8 cellular contexts compared by ENCODE assay signal in genomic region chr5:54419573-54420423, GRCh38. TPM values are rescaled to one million over a fixed set of nuclear protein-coding genes. Genes with fewer than 3 reads are reported as not detected.
A peak's percentile ranks its signal among the peaks of the same experiment; 100 is the strongest.
DNase-seq lines count a peak whose midpoint lies in the region; ATAC-seq and TF ChIP-seq lines count a peak whose summit lies in the region.
"Not testable (repeated sequence)": the region's sequence is repeated elsewhere in the genome, so short reads cannot be mapped to it uniquely, and the experiment has no call there.

No MANE protein-coding gene starts in this region.

- H3K9me2 ChIP-seq in DOHH2 (replicated peaks; ENCODE audit: control insufficient read depth, low read length); HCT116 (ENCODE audit: insufficient read depth): not testable (repeated sequence)

- DNase-seq in HCT116 (ENCODE audit: low read depth, low spot score) (peak; percentile 31), NCI-H1092 treated with DMSO at 0.1 percent for 48 hours (lab: John Stamatoyannopoulos, UW) (peak; percentile 59), Panc1 (ENCODE audit: low read depth, low spot score) (peak; percentile 13), adrenal gland (peak in 5 of 7 donors; percentile 29 to 70 (median 39)), foreskin fibroblast (peak; percentile 28 to 73), mucosa of gallbladder (ENCODE audit: low spot score) (peak; percentile 19)
- not testable (repeated sequence) for DNase-seq in upper lobe of right lung

- not testable (repeated sequence) for H4K20me1 ChIP-seq in DOHH2 (ENCODE audit: control insufficient read depth, insufficient read depth, low read depth, low read length); HCT116 (ENCODE audit: insufficient read depth)

- not testable (repeated sequence) for H3K79me2 ChIP-seq in DOHH2 (ENCODE audit: control insufficient read depth, low read length); HCT116 (ENCODE audit: insufficient read depth, low read length)

- not testable (repeated sequence) for BruUV-seq in HCT116 (replicated peaks; lab: Mats Ljungman, UMichigan); Panc1 (replicated peaks; lab: Mats Ljungman, UMichigan)

- H3K36me3 ChIP-seq in DOHH2 (ENCODE audit: control insufficient read depth, low read length); HCT116 (ENCODE audit: control insufficient read depth in 1 of 2, insufficient read depth in 2 of 2, low read length in 2 of 2); Panc1 (ENCODE audit: control insufficient read depth, insufficient read depth, low read length); adrenal gland (replicated peaks in 1 of 2); upper lobe of right lung: not testable (repeated sequence)

- intact Hi-C loops in HCT116 (cut with micrococcal nuclease) (loop anchor here (1.0 to 10.0 kb wide), 2 partner anchors 105 to 176 kb away; partner anchors contain the start of gene ARL15), Panc1 (cut with micrococcal nuclease; ENCODE audit: unreplicated experiment) (loop anchor here (5.0 kb wide), 2 partner anchors 107 to 177 kb away; partner anchors contain the start of gene ARL15), adrenal gland (cut with DNase I) (loop anchor here (5.0 to 10.0 kb wide), 3 partner anchors 105 to 175 kb away; partner anchors contain the start of gene ARL15 (in 2 of the 2)), upper lobe of right lung (cut with DNase I) (loop anchor here (10.0 kb wide), 1 partner anchor 175 kb away; no protein-coding TSS in a partner anchor)

- not testable (repeated sequence) for H3K27me3 ChIP-seq in DOHH2 (ENCODE audit: control insufficient read depth, low read length); HCT116 (ENCODE audit: insufficient read depth, low read length); Panc1 (ENCODE audit: control insufficient read depth, insufficient read depth, low read length); adrenal gland; upper lobe of right lung

- H3K9me3 ChIP-seq in DOHH2 (ENCODE audit: control insufficient read depth, insufficient read depth, low read length); HCT116 (ENCODE audit: control insufficient read depth in 1 of 2, insufficient read depth in 1 of 2, low read depth in 1 of 2, low read length in 2 of 2); Panc1 (ENCODE audit: control insufficient read depth, insufficient read depth, low read depth, low read length); adrenal gland (replicated peaks in 1 of 3); upper lobe of right lung: not testable (repeated sequence)

- CTCF ChIA-PET in HCT116 (lab: Charles Lee) (interaction anchor here (0.6 to 1.3 kb wide), 23 partner anchors 8 to 1157 kb away, joined by 3 to 26 read pairs (median 4); partner anchors contain the start of genes ARL15 and SNX18), Panc1 (lab: Charles Lee) (interaction anchor here (0.8 to 1.1 kb wide), 3 partner anchors 165 to 185 kb away, joined by 3 read pairs; no protein-coding TSS in a partner anchor)

- not testable (repeated sequence) for H3K27ac ChIP-seq in DOHH2 (ENCODE audit: low read depth, low read length); HCT116 (ENCODE audit: low read depth, low read length); Panc1 (ENCODE audit: low read length); adrenal gland; upper lobe of right lung

- RAD21 ChIA-PET in HCT116 (lab: Charles Lee; ENCODE audit: low non-redundant PET in 1 of 2, low total read pairs in 2 of 2, uncharacterized antibody in 2 of 2, unreplicated experiment in 2 of 2), result interaction anchor here in 1 of 2 experiments (1.1 kb wide), 1 partner anchor 176 kb away, joined by 8 read pairs; no protein-coding TSS in a partner anchor

- H3K9ac ChIP-seq in HCT116 (ENCODE audit: low read length), result not testable (repeated sequence)

- POLR2A ChIA-PET in HCT116 (lab: Charles Lee) (interaction anchor here (0.7 to 0.9 kb wide), 2 partner anchors 9 to 108 kb away, joined by 3 to 4 read pairs; no protein-coding TSS in a partner anchor), Panc1 (lab: Charles Lee) (interaction anchor here (0.5 to 0.7 kb wide), 2 partner anchors 169 to 176 kb away, joined by 3 read pairs; no protein-coding TSS in a partner anchor)

- not testable (repeated sequence) for H3K4me2 ChIP-seq in DOHH2 (ENCODE audit: low read length); HCT116 (ENCODE audit: low read length)

- not testable (repeated sequence) for H3F3A ChIP-seq in DOHH2 (ENCODE audit: control insufficient read depth, insufficient read depth)

- TF ChIP-seq POLR2A in HCT116 (IDR thresholded peaks at IDR 0.05; ENCODE audit: borderline replicate concordance, extremely low read depth, insufficient read depth, insufficient read length); adrenal gland (IDR thresholded peaks at IDR 0.05): not testable (repeated sequence)

- ATAC-seq in HCT116 (peak; percentile 69), Panc1 (peak; percentile 82), upper lobe of right lung (peak; percentile 84)

- in situ Hi-C loops in Panc1 (cut with HindIII; ENCODE audit: low pct_unique_long_range_greater_than_20kb, low sequenced_read_pairs), result not testable (repeated sequence)

- not testable (repeated sequence) for H2AFZ ChIP-seq in HCT116 (ENCODE audit: low read depth, low read length, poor library complexity, severe bottlenecking)

- H3K4me1 ChIP-seq in DOHH2 (ENCODE audit: control insufficient read depth, low read length); HCT116 (ENCODE audit: control insufficient read depth in 1 of 2, insufficient read depth in 2 of 2, low read length in 2 of 2); Panc1 (ENCODE audit: control insufficient read depth, insufficient read depth, low read length); adrenal gland (replicated peaks in 1 of 2); upper lobe of right lung: not testable (repeated sequence)

- WGBS in adrenal gland, 4 donors, result 37 to 46% (median 38%) methylated on average over 9 to 10 of the region's 10 CpGs

- H3K4me3 ChIP-seq in DOHH2 (ENCODE audit: low read length); HCT116 (replicated peaks in 1 of 2; ENCODE audit: low read depth in 1 of 2, low read length in 2 of 2); Panc1 (ENCODE audit: low read depth in 2 of 2, low read length in 2 of 2); adrenal gland; foreskin fibroblast (ENCODE audit: low read depth in 1 of 2, low read length in 2 of 2); upper lobe of right lung: not testable (repeated sequence)

- TF ChIP-seq CTCF in DOHH2 (IDR thresholded peaks at IDR 0.05; ENCODE audit: low read depth, low read length, poor library complexity, severe bottlenecking), result peak; percentile 75
- TF ChIP-seq CTCF in HCT116 (IDR thresholded peaks at IDR 0.05 in 2 of 3, conservative IDR thresholded peaks at IDR 0.05 in 1 of 3; ENCODE audit: borderline replicate concordance in 1 of 3, insufficient read depth in 1 of 3, low read depth in 2 of 3, low read length in 2 of 3), result peak; percentile 54 to 88 (median 67); a peak in 5 of 6 replicates
- peak; percentile 79 for TF ChIP-seq CTCF in Panc1 (IDR thresholded peaks at IDR 0.05)
- TF ChIP-seq CTCF in adrenal gland (IDR thresholded peaks at IDR 0.05), result peak; percentile 75 to 89 (median 83)
- peak; percentile 51 for TF ChIP-seq CTCF in foreskin fibroblast (IDR thresholded peaks at IDR 0.05; ENCODE audit: low read depth, low read length)
- peak; percentile 91 for TF ChIP-seq CTCF in upper lobe of right lung (IDR thresholded peaks at IDR 0.05)

- TF ChIP-seq RAD21 in HCT116 (IDR thresholded peaks at IDR 0.05; ENCODE audit: low read depth), result peak; percentile 63

RNA-seq across cellular contexts. Expression of gene HSPB3, which starts 35.7 kb away (rescaled TPM):
- total RNA-seq in HCT116 (2021; ENCODE audit: unreplicated experiment) (not detected), Panc1 (2021; ENCODE audit: unreplicated experiment) (not detected), adrenal gland (not detected), mucosa of gallbladder (0.46 TPM), upper lobe of right lung (1.1 TPM)
- not detected in 2 replicates for polyA plus RNA-seq in HCT116 (2012)
- polyA plus RNA-seq in Panc1 (2012; ENCODE audit: insufficient read length), result not detected
- polyA plus RNA-seq in adrenal gland, result under 1 TPM in 2 of 3 donors, not detected in 1; 0.54 to 0.64 TPM
